In the genomic region with DNA sequence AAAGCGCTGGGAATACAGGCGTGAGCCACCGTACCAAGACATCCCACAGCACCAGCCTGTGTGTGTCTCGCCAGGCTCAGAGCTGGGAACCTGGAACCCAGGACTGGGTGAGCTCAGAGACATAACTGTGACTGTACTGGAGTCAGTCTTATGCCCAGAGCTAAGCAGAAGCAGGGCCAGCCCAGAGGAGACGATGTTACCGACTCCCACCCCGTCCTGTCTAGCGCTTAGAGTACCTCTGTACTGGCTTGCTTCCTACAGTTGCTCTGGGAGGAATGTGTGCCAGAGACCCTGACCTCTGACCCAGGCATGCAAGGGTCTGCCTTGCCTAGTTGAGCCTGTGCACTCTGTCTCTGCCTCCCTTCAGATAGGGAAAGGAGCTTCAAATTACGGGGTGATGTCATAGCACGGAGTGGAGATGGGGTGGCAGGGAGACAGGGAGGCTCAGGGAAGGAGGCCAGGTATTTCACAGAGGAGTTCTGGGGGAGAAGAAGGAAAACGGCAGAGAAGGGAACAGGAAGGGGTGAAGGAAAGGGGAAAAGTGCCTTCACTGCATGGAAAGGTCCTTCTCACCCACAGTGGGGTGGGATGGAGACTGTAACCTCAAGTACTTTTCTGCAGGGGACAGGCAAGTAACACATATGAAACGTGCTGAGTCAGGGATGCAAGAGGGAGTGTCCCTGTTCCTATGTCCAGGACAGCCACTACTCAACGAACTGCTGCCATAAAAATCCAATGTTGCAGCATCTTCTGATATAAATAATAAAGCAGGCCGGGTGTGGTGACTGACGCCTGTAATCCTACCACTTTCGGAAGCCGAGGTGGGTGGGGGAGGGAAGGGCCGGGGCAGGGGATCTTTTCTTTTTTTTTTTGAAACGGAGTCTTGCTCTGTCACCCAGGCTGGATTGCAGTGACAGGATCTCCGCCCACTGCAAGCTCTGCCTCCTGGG, we compare ENCODE assay signal across 9 cellular contexts. TPM values are rescaled to one million over a fixed set of nuclear protein-coding genes. Genes with fewer than 3 reads are reported as not detected.
A peak's percentile ranks its signal among the peaks of the same experiment; 100 is the strongest.
DNase-seq lines count a peak whose midpoint lies in the region; ATAC-seq, FAIRE-seq and TF ChIP-seq lines count a peak whose summit lies in the region.
"Had no signal": no experiment of that assay in that cellular context is flagged by ENCODE, and none has a peak within 500 bp of the region (broad histone marks: within the 10 kb centered on the region; RNA-seq: fewer than 3 reads in every experiment).

No MANE protein-coding gene starts in this region.

- BruUV-seq in endothelial cell of umbilical vein (replicated peaks; lab: Mats Ljungman, UMichigan), result no TSS peak

- DNase-seq in NCI-H460 (ENCODE audit: extremely low read depth, low read depth) (peak; percentile 89), endothelial cell of umbilical vein (ENCODE audit: low read depth, low spot score) (no peak), NCI-H146 treated with DMSO at 0.1 percent for 48 hours (lab: John Stamatoyannopoulos, UW; ENCODE audit: unreplicated experiment) (no peak), amygdala (lab: John Stamatoyannopoulos, UW) (no peak), D341Med (ENCODE audit: low spot score) (no peak)
- DNase-seq in naive thymus-derived CD8-positive, alpha-beta T cell, result no peak

- H3K36me3 ChIP-seq in endothelial cell of umbilical vein (ENCODE audit: control insufficient read depth in 2 of 2, extremely low read depth in 1 of 2, insufficient read depth in 2 of 2, low read length in 2 of 2), result no peaks in the 10 kb centered on the region

- H3K4me3 Mint-ChIP-seq in naive thymus-derived CD8-positive, alpha-beta T cell, result peak overlapping the region in 1 of 10 donors; percentile 22

- POLR2A ChIA-PET in endothelial cell of umbilical vein (lab: Charles Lee), result interaction anchor here (1.8 kb wide), 1 partner anchor 11 kb away, joined by 5 read pairs; the partner anchor contains the start of gene ZNF843
- POLR2A ChIA-PET in naive thymus-derived CD8-positive, alpha-beta T cell (lab: Charles Lee), result no interaction called here

- FAIRE-seq in endothelial cell of umbilical vein (lab: Jason Lieb, UNC), result no peak

- H3K36me3 Mint-ChIP-seq in naive thymus-derived CD8-positive, alpha-beta T cell, result no peaks in the 10 kb centered on the region

- intact Hi-C loops in endothelial cell of umbilical vein (cut with micrococcal nuclease), result no loop called here

- peaks cover 0 to 1% (median 0%) of the 10 kb centered on the region in 9 donors for H3K9me3 Mint-ChIP-seq in naive thymus-derived CD8-positive, alpha-beta T cell

- CTCF ChIA-PET in endothelial cell of umbilical vein (lab: Charles Lee), result interaction anchor here (1.2 to 3.1 kb wide), 5 partner anchors 10 to 469 kb away, joined by 3 to 39 read pairs (median 4); partner anchors contain the start of genes HSD3B7 and ZNF843

- TF ChIP-seq POLR2A in endothelial cell of umbilical vein (IDR thresholded peaks at IDR 0.05; ENCODE audit: low read depth, low read length), result no peak

- TF ChIP-seq CTCF in C4-2B (conservative IDR thresholded peaks at IDR 0.05), result no peak
- TF ChIP-seq CTCF in endothelial cell of umbilical vein (IDR thresholded peaks at IDR 0.05; ENCODE audit: extremely low read depth in 1 of 2, insufficient read depth in 1 of 2, low read depth in 1 of 2, low read length in 2 of 2), result no peak

- peaks cover 17 to 61% (median 42%) of the 10 kb centered on the region in 4 donors for H3K4me1 Mint-ChIP-seq in naive thymus-derived CD8-positive, alpha-beta T cell

- dilution Hi-C loops in endothelial cell of umbilical vein (cut with MboI; ENCODE audit: extremely low pct_ligation_motif_present, low sequenced_read_pairs), result no loop called here

- no peaks in the 10 kb centered on the region for H3K27me3 Mint-ChIP-seq in naive thymus-derived CD8-positive, alpha-beta T cell

- H3K79me2 ChIP-seq in endothelial cell of umbilical vein (ENCODE audit: control insufficient read depth, insufficient read depth, low read length), result peaks cover 32% of the 10 kb centered on the region

- H3K27ac ChIP-seq in C4-2B, result peak overlapping the region; percentile 54
- H3K27ac ChIP-seq in endothelial cell of umbilical vein (ENCODE audit: insufficient read depth, low read depth, low read length), result peak overlapping the region; percentile 13

- no peaks in the 10 kb centered on the region for H3K9me3 ChIP-seq in endothelial cell of umbilical vein (replicated peaks; ENCODE audit: control insufficient read depth, insufficient read depth, low read length)

- H3K4me1 ChIP-seq in endothelial cell of umbilical vein (ENCODE audit: control insufficient read depth, extremely low read depth, insufficient read depth, low read length), result peaks cover 29% of the 10 kb centered on the region

- no peaks in the 10 kb centered on the region for H3K27me3 ChIP-seq in endothelial cell of umbilical vein (ENCODE audit: control insufficient read depth in 2 of 2, insufficient read depth in 2 of 2, low read length in 2 of 2)

- peak overlapping the region; percentile 32 to 93 (median 72) for H3K27ac Mint-ChIP-seq in naive thymus-derived CD8-positive, alpha-beta T cell

- no peak for ATAC-seq in naive thymus-derived CD8-positive, alpha-beta T cell
- ATAC-seq in HG03342 (IDR thresholded peaks at IDR 0.05; ENCODE audit: unreplicated experiment), result no peak

- H3K9ac ChIP-seq in endothelial cell of umbilical vein (replicated peaks; ENCODE audit: extremely low read depth, insufficient read depth, low read length), result no peak overlapping the region

- no peak overlapping the region for H3K4me3 ChIP-seq in endothelial cell of umbilical vein (replicated peaks in 1 of 3; ENCODE audit: insufficient read depth in 1 of 3, low read depth in 1 of 3, low read length in 3 of 3)

- H3K9me1 ChIP-seq in endothelial cell of umbilical vein (replicated peaks; ENCODE audit: control insufficient read depth, extremely low read depth, insufficient read depth, low read length), result no peaks in the 10 kb centered on the region

- H4K20me1 ChIP-seq in endothelial cell of umbilical vein (replicated peaks; ENCODE audit: control insufficient read depth, extremely low read depth, insufficient read depth, low read length), result no peaks in the 10 kb centered on the region

- no peak overlapping the region for H3K4me2 ChIP-seq in endothelial cell of umbilical vein (ENCODE audit: insufficient read depth, low read length)

- H2AFZ ChIP-seq in endothelial cell of umbilical vein (ENCODE audit: low read depth, low read length), result no peak overlapping the region

RNA-seq across cellular contexts. Expression of gene ARMC5, which starts 5.8 kb away (rescaled TPM):
- 8.2 and 12.2 TPM in 2 replicates for total RNA-seq in NCI-H460 (2014; rRNA removed; shearing (Covaris generic))
- polyA plus RNA-seq in NCI-H460 (2014; cell fraction: nucleus; rRNA removed), result 24.1 and 43.6 TPM in 2 replicates
- total RNA-seq in endothelial cell of umbilical vein, result 17.3 and 17.9 TPM in 2 replicates
- polyA plus RNA-seq in endothelial cell of umbilical vein, result 17.3 and 18.8 TPM in 2 replicates
- polyA plus RNA-seq in endothelial cell of umbilical vein (2011; cell fraction: cytosol; rRNA removed), result 6.8 and 11.3 TPM in 2 replicates
- 26.1 and 28.4 TPM in 2 replicates for polyA plus RNA-seq in endothelial cell of umbilical vein (2011; cell fraction: nucleus; rRNA removed)
- polyA plus RNA-seq in endothelial cell of umbilical vein (2012), result 8.8 and 10.3 TPM in 2 replicates
- polyA minus RNA-seq in endothelial cell of umbilical vein, result 9.6 and 13.0 TPM in 2 replicates
- 7.6 TPM for polyA minus RNA-seq in endothelial cell of umbilical vein (2011; cell fraction: cytosol; rRNA and poly(A)+ RNA removed)
- polyA minus RNA-seq in endothelial cell of umbilical vein (2011; cell fraction: nucleus; rRNA and poly(A)+ RNA removed), result 9.5 and 15.0 TPM in 2 replicates
- total RNA-seq in naive thymus-derived CD8-positive, alpha-beta T cell, result 10 to 100 TPM; 11.1 to 12.0 TPM
- polyA plus RNA-seq in naive thymus-derived CD8-positive, alpha-beta T cell, result 1 to 10 TPM; 6.2 to 9.8 (median 8.0) TPM

RNA-seq across cellular contexts. Expression of gene ZNF843, which starts 10.9 kb away (rescaled TPM):
- total RNA-seq in NCI-H460 (2014; rRNA removed; shearing (Covaris generic)), result 0.05 and 0.14 TPM in 2 replicates
- not detected in 2 replicates for polyA plus RNA-seq in NCI-H460 (2014; cell fraction: nucleus; rRNA removed)
- total RNA-seq in endothelial cell of umbilical vein, result 0.16 and 0.24 TPM in 2 replicates
- 0.14 and 0.41 TPM in 2 replicates for polyA plus RNA-seq in endothelial cell of umbilical vein
- 0.10 and 0.16 TPM in 2 replicates for polyA plus RNA-seq in endothelial cell of umbilical vein (2011; cell fraction: cytosol; rRNA removed)
- polyA plus RNA-seq in endothelial cell of umbilical vein (2011; cell fraction: nucleus; rRNA removed), result 0.14 TPM in 1 of 2 replicates, not detected in the other
- polyA plus RNA-seq in endothelial cell of umbilical vein (2012), result 0.27 and 0.31 TPM in 2 replicates
- polyA minus RNA-seq in endothelial cell of umbilical vein, result 0.21 and 0.44 TPM in 2 replicates
- not detected for polyA minus RNA-seq in endothelial cell of umbilical vein (2011; cell fraction: cytosol; rRNA and poly(A)+ RNA removed)
- polyA minus RNA-seq in endothelial cell of umbilical vein (2011; cell fraction: nucleus; rRNA and poly(A)+ RNA removed), result not detected in 2 replicates
- total RNA-seq in naive thymus-derived CD8-positive, alpha-beta T cell, result under 1 TPM; 0.38 to 0.49 TPM
- under 1 TPM in 2 of 3 donors, not detected in 1; 0.03 to 0.21 TPM for polyA plus RNA-seq in naive thymus-derived CD8-positive, alpha-beta T cell

RNA-seq across cellular contexts. Expression of gene TGFB1I1, which starts 18.4 kb away (rescaled TPM):
- total RNA-seq in NCI-H460 (2014; rRNA removed; shearing (Covaris generic)), result 8.0 and 8.6 TPM in 2 replicates
- polyA plus RNA-seq in NCI-H460 (2014; cell fraction: nucleus; rRNA removed), result 2.5 and 10.8 TPM in 2 replicates
- total RNA-seq in endothelial cell of umbilical vein, result 115 and 123 TPM in 2 replicates
- 73.3 and 73.7 TPM in 2 replicates for polyA plus RNA-seq in endothelial cell of umbilical vein
- 75.0 and 81.6 TPM in 2 replicates for polyA plus RNA-seq in endothelial cell of umbilical vein (2011; cell fraction: cytosol; rRNA removed)
- 141 and 151 TPM in 2 replicates for polyA plus RNA-seq in endothelial cell of umbilical vein (2011; cell fraction: nucleus; rRNA removed)
- polyA plus RNA-seq in endothelial cell of umbilical vein (2012), result 72.1 and 74.0 TPM in 2 replicates
- polyA minus RNA-seq in endothelial cell of umbilical vein, result 27.0 and 31.3 TPM in 2 replicates
- polyA minus RNA-seq in endothelial cell of umbilical vein (2011; cell fraction: cytosol; rRNA and poly(A)+ RNA removed), result 14.0 TPM
- 36.3 and 39.4 TPM in 2 replicates for polyA minus RNA-seq in endothelial cell of umbilical vein (2011; cell fraction: nucleus; rRNA and poly(A)+ RNA removed)
- under 1 TPM; 0.58 to 0.68 TPM for total RNA-seq in naive thymus-derived CD8-positive, alpha-beta T cell
- under 1 TPM; 0.08 to 0.22 (median 0.20) TPM for polyA plus RNA-seq in naive thymus-derived CD8-positive, alpha-beta T cell

RNA-seq across cellular contexts. Expression of gene COX6A2, which starts 25.4 kb away (rescaled TPM):
- not detected in 2 replicates for total RNA-seq in NCI-H460 (2014; rRNA removed; shearing (Covaris generic))
- not detected in 2 replicates for polyA plus RNA-seq in NCI-H460 (2014; cell fraction: nucleus; rRNA removed)
- not detected in 2 replicates for total RNA-seq in endothelial cell of umbilical vein
- polyA plus RNA-seq in endothelial cell of umbilical vein, result not detected in 2 replicates
- not detected in 2 replicates for polyA plus RNA-seq in endothelial cell of umbilical vein (2011; cell fraction: cytosol; rRNA removed)
- polyA plus RNA-seq in endothelial cell of umbilical vein (2011; cell fraction: nucleus; rRNA removed), result not detected in 2 replicates
- not detected in 2 replicates for polyA plus RNA-seq in endothelial cell of umbilical vein (2012)
- not detected in 2 replicates for polyA minus RNA-seq in endothelial cell of umbilical vein
- polyA minus RNA-seq in endothelial cell of umbilical vein (2011; cell fraction: cytosol; rRNA and poly(A)+ RNA removed), result not detected
- not detected in 2 replicates for polyA minus RNA-seq in endothelial cell of umbilical vein (2011; cell fraction: nucleus; rRNA and poly(A)+ RNA removed)
- not detected for total RNA-seq in naive thymus-derived CD8-positive, alpha-beta T cell
- not detected for polyA plus RNA-seq in naive thymus-derived CD8-positive, alpha-beta T cell
- total RNA-seq: SK-MEL-5 had no signal

RNA-seq across cellular contexts. Expression of gene SLC5A2, which starts 29.4 kb away (rescaled TPM):
- total RNA-seq in NCI-H460 (2014; rRNA removed; shearing (Covaris generic)), result not detected in 2 replicates
- 0.65 TPM in 1 of 2 replicates, not detected in the other for polyA plus RNA-seq in NCI-H460 (2014; cell fraction: nucleus; rRNA removed)
- total RNA-seq in endothelial cell of umbilical vein, result not detected in 2 replicates
- 0.03 TPM in 1 of 2 replicates, not detected in the other for polyA plus RNA-seq in endothelial cell of umbilical vein
- not detected in 2 replicates for polyA plus RNA-seq in endothelial cell of umbilical vein (2011; cell fraction: cytosol; rRNA removed)
- 0.04 TPM in 1 of 2 replicates, not detected in the other for polyA plus RNA-seq in endothelial cell of umbilical vein (2011; cell fraction: nucleus; rRNA removed)
- 0.23 and 5.9 TPM in 2 replicates for polyA plus RNA-seq in endothelial cell of umbilical vein (2012)
- 0.27 TPM in 1 of 2 replicates, not detected in the other for polyA minus RNA-seq in endothelial cell of umbilical vein
- polyA minus RNA-seq in endothelial cell of umbilical vein (2011; cell fraction: cytosol; rRNA and poly(A)+ RNA removed), result not detected
- not detected in 2 replicates for polyA minus RNA-seq in endothelial cell of umbilical vein (2011; cell fraction: nucleus; rRNA and poly(A)+ RNA removed)
- total RNA-seq in naive thymus-derived CD8-positive, alpha-beta T cell, result 1 to 10 TPM; 3.5 to 4.7 TPM
- 1 to 10 TPM; 2.3 to 2.5 (median 2.5) TPM for polyA plus RNA-seq in naive thymus-derived CD8-positive, alpha-beta T cell

Comparison
In these comparisons a context has a peak if more than half of its experiments do, and no peak if none do; other contexts are left out.
1. RNA of gene TGFB1I1, which starts 18.4 kb away (total RNA-seq): 115 to 123 TPM in endothelial cell of umbilical vein; 8.0 to 8.6 TPM in NCI-H460 and 0.58 to 0.68 TPM in naive thymus-derived CD8-positive, alpha-beta T cell; every median in the first group is over 10 times any median in the second.